18 cellular contexts compared by ENCODE assay signal in genomic region chr3:134186391-134186790, GRCh38.
"Had no signal": no experiment of that assay in that cellular context is flagged by ENCODE, and none has a peak within 500 bp of the region (broad histone marks: within the 10 kb centered on the region; RNA-seq: fewer than 3 reads in every experiment).

No MANE protein-coding gene starts in this region.

- H3K27me3 ChIP-seq: adrenal gland, thyroid gland had no signal

- H3K4me3 Mint-ChIP-seq: activated CD4-positive, alpha-beta memory T cell treated with anti-CD3 and anti-CD28 coated beads for 36 hours; activated T-helper 1 cell treated with anti-CD3 and anti-CD28 coated beads, Interleukin-12 subunit alpha, Interleukin-12 subunit beta, Interleukin-2, Interleukin-4 antibody, amounts not matched to agents 30 ng/mL and 10 ng/mL and 1 ng/mL, durations not matched to agents 14 hours and 24 hours and 36 hours; memory B cell; naive thymus-derived CD4-positive, alpha-beta T cell; T-helper 1 cell treated with Interleukin-12 subunit alpha and Interleukin-12 subunit beta and Interleukin-4 antibody, amounts not matched to agents 30 μg/mL and 1 μg/mL, for 36 hours; WTC11 had no signal

- H3K9me3 Mint-ChIP-seq: activated CD4-positive, alpha-beta memory T cell treated with anti-CD3 and anti-CD28 coated beads for 36 hours; activated naive CD4-positive, alpha-beta T cell treated with anti-CD3 and anti-CD28 coated beads, Interleukin-2, amount 50 U/mL, for 72 hours; activated T-helper 1 cell treated with anti-CD3 and anti-CD28 coated beads, Interleukin-12 subunit alpha, Interleukin-12 subunit beta, Interleukin-2, Interleukin-4 antibody, amounts not matched to agents 30 ng/mL and 10 ng/mL and 1 ng/mL, durations not matched to agents 14 hours and 24 hours and 36 hours; memory B cell; naive thymus-derived CD4-positive, alpha-beta T cell; T-helper 1 cell treated with Interleukin-12 subunit alpha and Interleukin-12 subunit beta and Interleukin-4 antibody, amounts not matched to agents 30 μg/mL and 1 μg/mL, for 36 hours; WTC11 had no signal

- H3K27ac ChIP-seq: adrenal gland, thyroid gland had no signal

- ATAC-seq: activated naive CD4-positive, alpha-beta T cell treated with anti-CD3 and anti-CD28 coated beads, Interleukin-2, amount 50 U/mL, for 72 hours; naive thymus-derived CD4-positive, alpha-beta T cell; WTC11 had no signal

- DNase-seq: activated CD4-positive, alpha-beta memory T cell treated with anti-CD3 and anti-CD28 coated beads for 36 hours; activated CD4-positive, alpha-beta T cell treated with anti-CD3 and anti-CD28 coated beads for 4 hours; activated gamma-delta T cell treated with Interleukin-2 at 50 U/mL for 16 hours; activated T-cell treated with anti-CD3 and anti-CD28 coated beads for 4 hours; adrenal gland; cerebellar nuclear complex; cortex of kidney; effector CD4-positive, alpha-beta T cell; foreskin melanocyte; naive thymus-derived CD4-positive, alpha-beta T cell; stimulated activated CD8-positive, alpha-beta memory T cell treated with anti-CD3 and anti-CD28 coated beads, Interleukin-4, amount 100 ng/mL, for 48 hours; stimulated activated naive CD4-positive, alpha-beta T cell treated with Interleukin-2 at 50 U/mL for 16 hours; thyroid gland had no signal

- H3K4me3 ChIP-seq: adrenal gland, thyroid gland had no signal

- H3K9me3 ChIP-seq: thyroid gland had no signal

- H3K36me3 Mint-ChIP-seq: activated naive CD4-positive, alpha-beta T cell treated with anti-CD3 and anti-CD28 coated beads, Interleukin-2, amount 50 U/mL, for 72 hours had no signal

- H3K27me3 Mint-ChIP-seq: activated CD4-positive, alpha-beta memory T cell treated with anti-CD3 and anti-CD28 coated beads for 36 hours; memory B cell; naive thymus-derived CD4-positive, alpha-beta T cell had no signal

- H3K4me1 Mint-ChIP-seq: memory B cell had no signal

- H3K27ac Mint-ChIP-seq: activated CD4-positive, alpha-beta memory T cell treated with anti-CD3 and anti-CD28 coated beads for 36 hours; activated naive CD4-positive, alpha-beta T cell treated with anti-CD3 and anti-CD28 coated beads, Interleukin-2, amount 50 U/mL, for 72 hours; activated T-helper 1 cell treated with anti-CD3 and anti-CD28 coated beads, Interleukin-12 subunit alpha, Interleukin-12 subunit beta, Interleukin-2, Interleukin-4 antibody, amounts not matched to agents 30 ng/mL and 10 ng/mL and 1 ng/mL, durations not matched to agents 14 hours and 24 hours and 36 hours; memory B cell; T-helper 1 cell treated with Interleukin-12 subunit alpha and Interleukin-12 subunit beta and Interleukin-4 antibody, amounts not matched to agents 30 μg/mL and 1 μg/mL, for 36 hours; WTC11 had no signal
